ENCODE assay signal across 1 cellular context in genomic region chr6:47135772-47136171, GRCh38.
TF ChIP-seq lines count a peak whose summit lies in the region.

No MANE protein-coding gene starts in this region.

TF ChIP-seq in HepG2, 621 proteins besides CTCF, POLR2A, EP300 and RAD21 (continued from another document and continues in another):
- TF ChIP-seq ZNF281 (CRISPR knock-in tag; IDR thresholded peaks at IDR 0.05; ENCODE audit: borderline replicate concordance), result peak; percentile 61; the same call in 1 of the 2 replicates
- no peak for TF ChIP-seq HNRNPL (IDR thresholded peaks at IDR 0.05; ENCODE audit: low read depth, low read length)
- TF ChIP-seq RARG (CRISPR knock-in tag; IDR thresholded peaks at IDR 0.05; ENCODE audit: low read depth), result no peak
- peak; percentile 75; the same call in 1 of the 2 replicates for TF ChIP-seq ZSCAN9 (CRISPR knock-in tag; IDR thresholded peaks at IDR 0.05; ENCODE audit: borderline replicate concordance)
- no peak for TF ChIP-seq TOPORS (CRISPR knock-in tag; IDR thresholded peaks at IDR 0.05)
- no peak for TF ChIP-seq MBNL3 (CRISPR knock-in tag; conservative IDR thresholded peaks at IDR 0.05)
- no peak for TF ChIP-seq FOXP1 (IDR thresholded peaks at IDR 0.05)
- peak; percentile 63 for TF ChIP-seq FOXP1 (CRISPR knock-in tag; IDR thresholded peaks at IDR 0.05)
- no peak; the same call in 1 of the 2 replicates for TF ChIP-seq ETV5 (CRISPR knock-in tag; IDR thresholded peaks at IDR 0.05; ENCODE audit: borderline replicate concordance)
- no peak for TF ChIP-seq NR1H2 (CRISPR knock-in tag; IDR thresholded peaks at IDR 0.05; ENCODE audit: borderline replicate concordance, low read depth)
- TF ChIP-seq FOXM1 (CRISPR knock-in tag; IDR thresholded peaks at IDR 0.05), result no peak
- TF ChIP-seq HOXA5 (CRISPR knock-in tag; IDR thresholded peaks at IDR 0.05), result peak; percentile 73; the same call in 1 of the 2 replicates
- TF ChIP-seq SMAD9 (CRISPR knock-in tag; IDR thresholded peaks at IDR 0.05), result no peak
- TF ChIP-seq HIVEP1 (CRISPR knock-in tag; IDR thresholded peaks at IDR 0.05), result no peak
- no peak for TF ChIP-seq ZNF83 (CRISPR knock-in tag; IDR thresholded peaks at IDR 0.05; ENCODE audit: borderline replicate concordance)
- TF ChIP-seq KIAA2018 (CRISPR knock-in tag; IDR thresholded peaks at IDR 0.05; ENCODE audit: borderline replicate concordance), result no peak
- TF ChIP-seq ZNF660 (CRISPR knock-in tag; IDR thresholded peaks at IDR 0.05; ENCODE audit: borderline replicate concordance, low read depth), result no peak
- no peak for TF ChIP-seq SPEN (CRISPR knock-in tag; IDR thresholded peaks at IDR 0.05; ENCODE audit: low read depth)
- TF ChIP-seq CHD4 (IDR thresholded peaks at IDR 0.05; ENCODE audit: borderline replicate concordance, low read length), result 0 out of 2 replicates have a peak, but pooled peaks have one; percentile 6
- no peak for TF ChIP-seq HES4 (CRISPR knock-in tag; IDR thresholded peaks at IDR 0.05; ENCODE audit: borderline replicate concordance)
- peak; percentile 78 for TF ChIP-seq TEAD3 (CRISPR knock-in tag; optimal IDR thresholded peaks at IDR 0.05; ENCODE audit: borderline replicate concordance)
- no peak; the same call in 1 of the 2 replicates for TF ChIP-seq TFDP1 (CRISPR knock-in tag; IDR thresholded peaks at IDR 0.05; ENCODE audit: borderline replicate concordance)
- peak; percentile 75; the same call in 1 of the 2 replicates for TF ChIP-seq RXRB (CRISPR knock-in tag; IDR thresholded peaks at IDR 0.05; ENCODE audit: borderline replicate concordance)
- peak; percentile 91 for TF ChIP-seq ARID3A (IDR thresholded peaks at IDR 0.05; ENCODE audit: low read depth, low read length)
- no peak for TF ChIP-seq HDAC1 (CRISPR knock-in tag; IDR thresholded peaks at IDR 0.05)
- no peak for TF ChIP-seq NFATC3 (CRISPR knock-in tag; IDR thresholded peaks at IDR 0.05)
- TF ChIP-seq ZNF839 (CRISPR knock-in tag; IDR thresholded peaks at IDR 0.05; ENCODE audit: borderline replicate concordance), result no peak
- TF ChIP-seq ZNF331 (CRISPR knock-in tag; IDR thresholded peaks at IDR 0.05), result peak; percentile 36; the same call in 1 of the 2 replicates
- TF ChIP-seq ZNF329 (CRISPR knock-in tag; IDR thresholded peaks at IDR 0.05; ENCODE audit: low read depth), result no peak
- TF ChIP-seq TP53 (CRISPR knock-in tag; conservative IDR thresholded peaks at IDR 0.05), result no peak
- TF ChIP-seq ZFP36 (IDR thresholded peaks at IDR 0.05; ENCODE audit: borderline replicate concordance, low read depth, low read length, partially characterized antibody), result no peak
- TF ChIP-seq HMG20A (CRISPR knock-in tag; IDR thresholded peaks at IDR 0.05; ENCODE audit: borderline replicate concordance), result peak; percentile 96
- TF ChIP-seq PHF20 (CRISPR knock-in tag; IDR thresholded peaks at IDR 0.05), result no peak
- peak; percentile 94 for TF ChIP-seq FOXA3 (CRISPR knock-in tag; IDR thresholded peaks at IDR 0.05)
- TF ChIP-seq MATR3 (CRISPR knock-in tag; IDR thresholded peaks at IDR 0.05), result no peak
- peak; percentile 65 for TF ChIP-seq SIX4 (CRISPR knock-in tag; IDR thresholded peaks at IDR 0.05)
- TF ChIP-seq ZKSCAN5 (CRISPR knock-in tag; IDR thresholded peaks at IDR 0.05), result no peak
- no peak for TF ChIP-seq ZNF33A (CRISPR knock-in tag; IDR thresholded peaks at IDR 0.05; ENCODE audit: borderline replicate concordance)
- TF ChIP-seq KMT2A (CRISPR knock-in tag; IDR thresholded peaks at IDR 0.05), result no peak
- TF ChIP-seq MXD1 (CRISPR knock-in tag; IDR thresholded peaks at IDR 0.05), result no peak
- TF ChIP-seq MTF2 (CRISPR knock-in tag; IDR thresholded peaks at IDR 0.05; ENCODE audit: borderline replicate concordance), result no peak
- TF ChIP-seq ATF1 (CRISPR knock-in tag; IDR thresholded peaks at IDR 0.05), result peak; percentile 57; the same call in 1 of the 2 replicates
- peak; percentile 55; the same call in 1 of the 2 replicates for TF ChIP-seq ERF (CRISPR knock-in tag; IDR thresholded peaks at IDR 0.05)
- TF ChIP-seq ZNF33B (CRISPR knock-in tag; IDR thresholded peaks at IDR 0.05), result no peak
- no peak for TF ChIP-seq TRAFD1 (CRISPR knock-in tag; IDR thresholded peaks at IDR 0.05; ENCODE audit: borderline replicate concordance)
- peak; percentile 83 for TF ChIP-seq NFE2 (CRISPR knock-in tag; IDR thresholded peaks at IDR 0.05)
- no peak for TF ChIP-seq ZNF160 (CRISPR knock-in tag; IDR thresholded peaks at IDR 0.05)
- TF ChIP-seq POLR2G (IDR thresholded peaks at IDR 0.05; ENCODE audit: low read depth, low read length), result no peak
- peak; percentile 86 for TF ChIP-seq NFIC (IDR thresholded peaks at IDR 0.05; ENCODE audit: low read length)
- TF ChIP-seq ZNF558 (CRISPR knock-in tag; IDR thresholded peaks at IDR 0.05; ENCODE audit: borderline replicate concordance), result no peak
- TF ChIP-seq ZNF652 (CRISPR knock-in tag; IDR thresholded peaks at IDR 0.05; ENCODE audit: borderline replicate concordance, low read depth), result peak; percentile 25; the same call in 1 of the 2 replicates
- 0 out of 2 replicates have a peak, but pooled peaks have one; percentile 22 for TF ChIP-seq KDM1A (CRISPR knock-in tag; IDR thresholded peaks at IDR 0.05)
- TF ChIP-seq EED (CRISPR knock-in tag; IDR thresholded peaks at IDR 0.05), result no peak
- no peak for TF ChIP-seq PAF1 (CRISPR knock-in tag; IDR thresholded peaks at IDR 0.05)
- no peak for TF ChIP-seq PLRG1 (conservative IDR thresholded peaks at IDR 0.05)
- TF ChIP-seq TRIM22 (IDR thresholded peaks at IDR 0.05), result no peak
- no peak for TF ChIP-seq ISX (CRISPR knock-in tag; conservative IDR thresholded peaks at IDR 0.05)
